ENCODE assay signal across 22 cellular contexts in genomic region chr1:75132421-75133381, GRCh38. TPM values are rescaled to one million over a fixed set of nuclear protein-coding genes. Genes with fewer than 3 reads are reported as not detected.
DNase-seq lines count a peak whose midpoint lies in the region; ATAC-seq, FAIRE-seq and TF ChIP-seq lines count a peak whose summit lies in the region.
"Had no signal": no experiment of that assay in that cellular context is flagged by ENCODE, and none has a peak within 500 bp of the region (broad histone marks: within the 10 kb centered on the region; RNA-seq: fewer than 3 reads in every experiment).

No MANE protein-coding gene starts in this region.

- TF ChIP-seq POLR2A in gastrocnemius medialis (IDR thresholded peaks at IDR 0.05): no peak
- no peak for TF ChIP-seq POLR2A in esophagus squamous epithelium (IDR thresholded peaks at IDR 0.05)

- H3K36me3 ChIP-seq in ACC112 (ENCODE audit: insufficient read depth, low read length): no peaks in the 10 kb centered on the region
- no peaks in the 10 kb centered on the region for H3K36me3 ChIP-seq in osteoblast (ENCODE audit: insufficient read depth, low read length)
- no peaks in the 10 kb centered on the region for H3K36me3 ChIP-seq in gastrocnemius medialis
- no peaks in the 10 kb centered on the region for H3K36me3 ChIP-seq in esophagus squamous epithelium
- H3K36me3 ChIP-seq: spleen, stomach, upper lobe of left lung had no signal

- peak overlapping the region; percentile 81 for H3K4me3 ChIP-seq in ACC112 (ENCODE audit: low read depth, low read length)
- H3K4me3 ChIP-seq in osteoblast (ENCODE audit: insufficient read depth, low read length): no peak overlapping the region
- no peak overlapping the region for H3K4me3 ChIP-seq in gastrocnemius medialis
- peak overlapping the region in 1 of 4 donors; percentile 65 for H3K4me3 ChIP-seq in esophagus squamous epithelium
- H3K4me3 ChIP-seq: spleen, stomach, upper lobe of left lung had no signal

- H3K4me1 ChIP-seq in ACC112 (ENCODE audit: control insufficient read depth, insufficient read depth, low read length, unreplicated experiment): no peaks in the 10 kb centered on the region
- no peaks in the 10 kb centered on the region for H3K4me1 ChIP-seq in osteoblast (ENCODE audit: insufficient read depth, low read length)
- peaks cover 6 to 18% of the 10 kb centered on the region in 2 donors for H3K4me1 ChIP-seq in gastrocnemius medialis
- peaks cover 10 to 35% (median 15%) of the 10 kb centered on the region in 3 donors for H3K4me1 ChIP-seq in esophagus squamous epithelium

- intact Hi-C loops in gastrocnemius medialis (cut with DNase I; ENCODE audit: low total_unique reads): no loop called here
- intact Hi-C loops in esophagus squamous epithelium (cut with DNase I): no loop called here

- TF ChIP-seq CTCF in GM13976 (IDR thresholded peaks at IDR 0.05; ENCODE audit: borderline replicate concordance, control extremely low read depth, extremely low read depth, insufficient read depth, missing control alignments) (no peak), osteoblast (IDR thresholded peaks at IDR 0.05; ENCODE audit: extremely low read depth, low read depth, low read length) (no peak), gastrocnemius medialis (IDR thresholded peaks at IDR 0.05 in 4 of 5, conservative IDR thresholded peaks at IDR 0.05 in 1 of 5) (no peak), esophagus squamous epithelium (IDR thresholded peaks at IDR 0.05) (no peak)

- peak overlapping the region; percentile 62 for H3K27ac Mint-ChIP-seq in memory B cell
- H3K27ac Mint-ChIP-seq: CD4-positive, alpha-beta T cell; nephron progenitor cell; T-cell had no signal

- H3K27me3 ChIP-seq in ACC112 (ENCODE audit: insufficient read depth, low read length) (no peaks in the 10 kb centered on the region), osteoblast (ENCODE audit: insufficient read depth, low read length) (peaks cover 92% of the 10 kb centered on the region), gastrocnemius medialis (peaks cover 96 to 100% (median 99%) of the 10 kb centered on the region in 3 donors), esophagus squamous epithelium (peaks cover 29 to 100% (median 59%) of the 10 kb centered on the region in 4 donors)

- H3K27me3 Mint-ChIP-seq in memory B cell: peaks cover 33% of the 10 kb centered on the region

- H3K4me2 ChIP-seq in osteoblast (ENCODE audit: insufficient read depth, low read length): no peak overlapping the region

- H3K4me3 Mint-ChIP-seq in memory B cell: no peak overlapping the region
- H3K4me3 Mint-ChIP-seq: CD4-positive, alpha-beta T cell; T-cell had no signal

- peak overlapping the region; percentile 95 for H3K27ac ChIP-seq in ACC112 (ENCODE audit: low read depth, low read length)
- H3K27ac ChIP-seq in osteoblast (ENCODE audit: low read depth, low read length): no peak overlapping the region
- no peak overlapping the region for H3K27ac ChIP-seq in gastrocnemius medialis
- H3K27ac ChIP-seq in esophagus squamous epithelium: peak overlapping the region in 1 of 4 donors; percentile 70
- H3K27ac ChIP-seq: spleen, stomach, upper lobe of left lung had no signal

- DNase-seq in GM13976 (ENCODE audit: low spot score) (peak; percentile 8), astrocyte of the hippocampus (ENCODE audit: low read depth, low spot score) (peak; percentile 14), memory B cell (ENCODE audit: low spot score in 2 of 2) (no peak), osteoblast (ENCODE audit: insufficient read length, low spot score, missing footprints) (no peak), GM19239 (ENCODE audit: insufficient read length, low spot score) (no peak), gastrocnemius medialis (no peak), esophagus squamous epithelium (lab: John Stamatoyannopoulos, UW) (no peak)
- DNase-seq: activated naive CD4-positive, alpha-beta T cell; aorta; CD4-positive, alpha-beta T cell; left colon; NCI-H1417 treated with DMSO at 0.1 percent for 48 hours; nephron progenitor cell; spleen; stimulated activated CD4-positive, alpha-beta T cell treated with anti-CD3 and anti-CD28 coated beads, Interleukin-4, amount 100 ng/mL, for 24 hours; stomach; T-cell had no signal

- FAIRE-seq in GM19239 (lab: Jason Lieb, UNC): no peak

- ATAC-seq in memory B cell (ENCODE audit: low read depth) (no peak), gastrocnemius medialis (no peak)
- ATAC-seq: esophagus mucosa, left colon, Right ventricle myocardium inferior, T-cell had no signal

- 19 to 22% methylated on average over 33 to 36 of the region's 36 CpGs for WGBS in esophagus squamous epithelium, 2 donors

- peaks cover 6% of the 10 kb centered on the region for H3K4me1 Mint-ChIP-seq in memory B cell

- in situ Hi-C loops in GM13976 (cut with MboI; ENCODE audit: low sequenced_read_pairs, unreplicated experiment) (no loop called here), gastrocnemius medialis (cut with MboI; ENCODE audit: low sequenced_read_pairs in 4 of 4) (no loop called here)

- H3K9me3 Mint-ChIP-seq in memory B cell: peaks cover 4% of the 10 kb centered on the region
- H3K9me3 Mint-ChIP-seq: CD4-positive, alpha-beta T cell had no signal

- H2AFZ ChIP-seq in ACC112 (ENCODE audit: low read length, unreplicated experiment): peak overlapping the region; percentile 84
- H2AFZ ChIP-seq in osteoblast (ENCODE audit: low read length): no peak overlapping the region

- H4K20me1 ChIP-seq in osteoblast (ENCODE audit: insufficient read depth, low read length): no peaks in the 10 kb centered on the region

- no peaks in the 10 kb centered on the region for H3K9me3 ChIP-seq in osteoblast (ENCODE audit: low read depth, low read length)
- H3K9me3 ChIP-seq in gastrocnemius medialis: no peaks in the 10 kb centered on the region
- H3K9me3 ChIP-seq in esophagus squamous epithelium: no peaks in the 10 kb centered on the region

- H3K79me2 ChIP-seq in ACC112 (ENCODE audit: control insufficient read depth, insufficient read depth, low read length, unreplicated experiment): peaks cover 24% of the 10 kb centered on the region
- H3K79me2 ChIP-seq in osteoblast (ENCODE audit: insufficient read depth, low read length): no peaks in the 10 kb centered on the region

- H3K36me3 Mint-ChIP-seq in memory B cell: peaks cover 2% of the 10 kb centered on the region
- H3K36me3 Mint-ChIP-seq: T-cell had no signal

RNA-seq across cellular contexts. Expression of gene LHX8, which starts 1.5 kb away (rescaled TPM):
- not detected in 2 replicates for total RNA-seq in osteoblast
- not detected for total RNA-seq in gastrocnemius medialis
- 1 to 10 TPM in 1 of 4 donors, under 1 TPM in 1, not detected in 2; 0.23 to 1.3 TPM for total RNA-seq in esophagus squamous epithelium
- total RNA-seq: aorta; CD4-positive, alpha-beta T cell; esophagus mucosa; HT-29; left colon; Right ventricle myocardium inferior; spleen; stomach; T-cell; upper lobe of left lung had no signal

Comparison
In these comparisons a context has a peak if more than half of its experiments do, and no peak if none do; other contexts are left out.
1. DNase-seq: peak in GM13976 (single experiment) and astrocyte of the hippocampus (single experiment); none in memory B cell (0 of 2), osteoblast (single experiment), GM19239 (single experiment), gastrocnemius medialis (0 of 2) and esophagus squamous epithelium (single experiment).